ENCODE assay signal across 1 cellular context in the genomic region with DNA sequence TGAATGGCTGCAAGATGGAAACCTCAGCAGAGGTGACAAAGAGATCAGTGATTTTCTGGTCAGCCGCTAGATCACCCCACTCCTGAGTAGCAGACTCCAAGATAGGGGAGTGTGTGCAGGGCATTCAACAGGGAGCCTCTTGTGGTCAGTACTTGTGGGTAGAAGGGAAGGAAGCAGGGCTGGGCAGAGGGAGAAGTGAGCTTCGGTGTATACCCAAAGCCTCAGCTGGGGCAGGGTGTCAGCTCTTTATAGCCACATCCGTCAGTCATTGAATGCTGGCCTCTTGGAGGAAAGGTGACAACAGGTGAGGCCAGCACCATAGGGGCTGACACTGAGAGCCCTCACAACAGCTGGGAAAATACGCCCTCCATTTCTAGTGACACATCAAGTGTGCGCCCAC.
TF ChIP-seq lines count a peak whose summit lies in the region.

No MANE protein-coding gene starts in this region.

TF ChIP-seq in HepG2, 621 proteins besides CTCF, POLR2A, EP300 and RAD21 (continued from another document):
- TF ChIP-seq, protein P1, sequence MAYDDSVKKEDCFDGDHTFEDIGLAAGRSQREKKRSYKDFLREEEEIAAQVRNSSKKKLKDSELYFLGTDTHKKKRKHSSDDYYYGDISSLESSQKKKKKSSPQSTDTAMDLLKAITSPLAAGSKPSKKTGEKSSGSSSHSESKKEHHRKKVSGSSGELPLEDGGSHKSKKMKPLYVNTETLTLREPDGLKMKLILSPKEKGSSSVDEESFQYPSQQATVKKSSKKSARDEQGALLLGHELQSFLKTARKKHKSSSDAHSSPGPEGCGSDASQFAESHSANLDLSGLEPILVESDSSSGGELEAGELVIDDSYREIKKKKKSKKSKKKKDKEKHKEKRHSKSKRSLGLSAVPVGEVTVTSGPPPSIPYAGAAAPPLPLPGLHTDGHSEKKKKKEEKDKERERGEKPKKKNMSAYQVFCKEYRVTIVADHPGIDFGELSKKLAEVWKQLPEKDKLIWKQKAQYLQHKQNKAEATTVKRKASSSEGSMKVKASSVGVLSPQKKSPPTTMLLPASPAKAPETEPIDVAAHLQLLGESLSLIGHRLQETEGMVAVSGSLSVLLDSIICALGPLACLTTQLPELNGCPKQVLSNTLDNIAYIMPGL (CRISPR knock-in tag; IDR thresholded peaks at IDR 0.05; ENCODE audit: borderline replicate concordance in 1 of 2, low read depth in 1 of 2): no peak
- TF ChIP-seq, protein P2, sequence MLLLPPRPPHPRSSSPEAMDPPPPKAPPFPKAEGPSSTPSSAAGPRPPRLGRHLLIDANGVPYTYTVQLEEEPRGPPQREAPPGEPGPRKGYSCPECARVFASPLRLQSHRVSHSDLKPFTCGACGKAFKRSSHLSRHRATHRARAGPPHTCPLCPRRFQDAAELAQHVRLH (CRISPR knock-in tag; IDR thresholded peaks at IDR 0.05; ENCODE audit: borderline replicate concordance, low read depth): no peak
- TF ChIP-seq ZNF292 (CRISPR knock-in tag; IDR thresholded peaks at IDR 0.05; ENCODE audit: borderline replicate concordance, low read depth) (no peak), TAF15 (IDR thresholded peaks at IDR 0.05; ENCODE audit: low read depth, low read length, poor library complexity, severe bottlenecking) (no peak), ZNF546 (CRISPR knock-in tag; conservative IDR thresholded peaks at IDR 0.05) (no peak), ZNF33A (CRISPR knock-in tag; IDR thresholded peaks at IDR 0.05; ENCODE audit: borderline replicate concordance) (no peak), ZEB1 (IDR thresholded peaks at IDR 0.05; ENCODE audit: insufficient replicate concordance, low read depth) (no peak), POLR2AphosphoS5 (IDR thresholded peaks at IDR 0.05; ENCODE audit: low read depth, low read length) (no peak), ZNF550 (CRISPR knock-in tag; IDR thresholded peaks at IDR 0.05; ENCODE audit: borderline replicate concordance) (no peak), ZNF713 (CRISPR knock-in tag; IDR thresholded peaks at IDR 0.05) (no peak), MZF1 (CRISPR knock-in tag; IDR thresholded peaks at IDR 0.05; ENCODE audit: borderline replicate concordance) (no peak), ZNF282 (IDR thresholded peaks at IDR 0.05; ENCODE audit: partially characterized antibody) (no peak)
- TF ChIP-seq, protein P3, sequence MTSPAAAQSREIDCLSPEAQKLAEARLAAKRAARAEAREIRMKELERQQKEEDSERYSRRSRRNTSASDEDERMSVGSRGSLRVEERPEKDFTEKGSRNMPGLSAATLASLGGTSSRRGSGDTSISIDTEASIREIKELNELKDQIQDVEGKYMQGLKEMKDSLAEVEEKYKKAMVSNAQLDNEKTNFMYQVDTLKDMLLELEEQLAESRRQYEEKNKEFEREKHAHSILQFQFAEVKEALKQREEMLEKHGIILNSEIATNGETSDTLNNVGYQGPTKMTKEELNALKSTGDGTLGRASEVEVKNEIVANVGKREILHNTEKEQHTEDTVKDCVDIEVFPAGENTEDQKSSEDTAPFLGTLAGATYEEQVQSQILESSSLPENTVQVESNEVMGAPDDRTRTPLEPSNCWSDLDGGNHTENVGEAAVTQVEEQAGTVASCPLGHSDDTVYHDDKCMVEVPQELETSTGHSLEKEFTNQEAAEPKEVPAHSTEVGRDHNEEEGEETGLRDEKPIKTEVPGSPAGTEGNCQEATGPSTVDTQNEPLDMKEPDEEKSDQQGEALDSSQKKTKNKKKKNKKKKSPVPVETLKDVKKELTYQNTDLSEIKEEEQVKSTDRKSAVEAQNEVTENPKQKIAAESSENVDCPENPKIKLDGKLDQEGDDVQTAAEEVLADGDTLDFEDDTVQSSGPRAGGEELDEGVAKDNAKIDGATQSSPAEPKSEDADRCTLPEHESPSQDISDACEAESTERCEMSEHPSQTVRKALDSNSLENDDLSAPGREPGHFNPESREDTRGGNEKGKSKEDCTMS (CRISPR knock-in tag; conservative IDR thresholded peaks at IDR 0.05): no peak
